ENCODE assay signal across 9 cellular contexts in the genomic region with DNA sequence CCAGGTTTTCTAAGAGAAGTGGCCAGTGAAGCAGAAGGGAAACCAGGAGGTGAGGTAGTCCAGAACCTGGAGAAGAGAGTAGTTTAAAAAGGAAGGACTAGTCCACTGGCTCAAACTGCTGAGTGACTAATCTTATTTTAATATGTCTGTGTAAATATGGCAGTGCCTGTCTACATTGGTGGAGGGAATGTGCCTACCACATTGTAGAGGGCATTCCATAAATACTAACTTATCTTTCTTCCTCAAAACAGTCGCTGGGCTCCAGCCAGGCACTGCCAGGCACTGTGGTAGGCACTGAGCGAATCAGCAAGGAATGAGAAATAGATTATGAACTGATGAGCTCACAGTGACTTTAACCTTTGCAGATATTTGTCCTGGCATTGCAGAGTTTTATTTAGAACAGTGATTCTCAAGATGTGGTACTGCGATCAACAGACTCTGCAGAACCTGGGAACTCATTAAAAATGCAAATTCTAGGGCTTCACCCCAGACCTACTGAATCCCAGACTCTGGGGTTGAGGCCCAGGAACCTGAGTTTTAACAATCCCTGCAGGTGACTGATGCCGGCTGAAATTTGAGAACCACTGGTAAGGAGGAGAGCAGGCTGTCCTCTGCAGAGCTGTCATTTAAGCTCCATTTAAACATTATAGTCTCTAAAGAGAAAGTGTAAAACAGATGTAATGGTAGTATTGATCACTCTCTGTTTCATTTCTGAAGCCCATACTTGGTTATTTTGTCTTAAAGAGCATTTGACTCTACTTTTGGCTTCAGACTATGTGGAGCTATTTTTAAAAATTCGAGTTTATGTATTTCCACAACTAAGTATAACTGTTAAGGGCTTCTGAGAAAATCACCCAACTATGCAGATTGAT.
A peak's percentile ranks its signal among the peaks of the same experiment; 100 is the strongest.
DNase-seq lines count a peak whose midpoint lies in the region; ATAC-seq and TF ChIP-seq lines count a peak whose summit lies in the region.
"Had no signal": no experiment of that assay in that cellular context is flagged by ENCODE, and none has a peak within 500 bp of the region (broad histone marks: within the 10 kb centered on the region; RNA-seq: fewer than 3 reads in every experiment).

No MANE protein-coding gene starts in this region.

- H2AFZ ChIP-seq in GM23248 = peak overlapping the region; percentile 22

- intact Hi-C loops in uterus (cut with DNase I; ENCODE audit: low total_unique reads) = no loop called here

- no peaks in the 10 kb centered on the region for H3K9me2 ChIP-seq in GM23248 (ENCODE audit: insufficient read depth)

- H3K27me3 ChIP-seq in GM23248 (replicated peaks; ENCODE audit: insufficient read depth) (no peaks in the 10 kb centered on the region), uterus (no peaks in the 10 kb centered on the region)

- H3K4me1 ChIP-seq in GM23248 (ENCODE audit: insufficient read depth) (peaks cover 13% of the 10 kb centered on the region), uterus (no peaks in the 10 kb centered on the region)

- no peaks in the 10 kb centered on the region for H4K20me1 ChIP-seq in GM23248 (ENCODE audit: insufficient read depth)

- 74 to 78% methylated on average over 5 of the region's 5 CpGs for WGBS in GM23248 (ENCODE audit: low coverage in 1 of 2, low lambda C conversion rate in 2 of 2, missing lambda C conversion rate in 2 of 2), 2 experiments

- H3K4me2 ChIP-seq in GM23248 (ENCODE audit: unreplicated experiment) = peak overlapping the region; percentile 41

- H3K27ac ChIP-seq in GM23248 = peak overlapping the region; percentile 27
- no peak overlapping the region for H3K27ac ChIP-seq in uterus

- peak; percentile 59 for DNase-seq in GM23248
- peak; percentile 21 for DNase-seq in NCI-H524 treated with DMSO at 0.1 percent for 48 hours (lab: John Stamatoyannopoulos, UW)
- peak; percentile 5 for DNase-seq in fibroblast of villous mesenchyme (ENCODE audit: low read depth)
- DNase-seq in retinal pigment epithelial cell (ENCODE audit: low read depth) = peak; percentile 77
- DNase-seq in uterus = no peak
- DNase-seq: activated T-cell treated with anti-CD3 and anti-CD28 coated beads, Interleukin-2, amount 50 U/mL, for 1 hour had no signal

- H3K79me2 ChIP-seq in GM23248 (ENCODE audit: insufficient read depth) = no peaks in the 10 kb centered on the region

- H3K4me3 ChIP-seq in GM23248 (no peak overlapping the region), fibroblast of villous mesenchyme (ENCODE audit: low read depth, low read length) (no peak overlapping the region), retinal pigment epithelial cell (ENCODE audit: low read length) (no peak overlapping the region), uterus (no peak overlapping the region)

- H3F3A ChIP-seq in GM23248 (ENCODE audit: insufficient read depth) = peaks cover 22% of the 10 kb centered on the region

- no peaks in the 10 kb centered on the region for H3K36me3 ChIP-seq in GM23248 (ENCODE audit: low read depth)
- H3K36me3 ChIP-seq in uterus = no peaks in the 10 kb centered on the region

- H3K9me3 ChIP-seq in GM23248 (ENCODE audit: low read depth) = no peaks in the 10 kb centered on the region
- H3K9me3 ChIP-seq in uterus = no peaks in the 10 kb centered on the region

- TF ChIP-seq POLR2A in uterus (IDR thresholded peaks at IDR 0.05) = no peak

- no peak overlapping the region for H3K9ac ChIP-seq in GM23248

- ATAC-seq in HG03175 (IDR thresholded peaks at IDR 0.05; ENCODE audit: unreplicated experiment) (no peak), GM21423 (IDR thresholded peaks at IDR 0.05; ENCODE audit: unreplicated experiment) (no peak)
- ATAC-seq: HCT116 had no signal

- no peak for TF ChIP-seq CTCF in fibroblast of villous mesenchyme (IDR thresholded peaks at IDR 0.05; ENCODE audit: insufficient read depth, low read depth, low read length)
- TF ChIP-seq CTCF in retinal pigment epithelial cell (conservative IDR thresholded peaks at IDR 0.05; ENCODE audit: low read depth, low read length) = no peak
- no peak for TF ChIP-seq CTCF in uterus (IDR thresholded peaks at IDR 0.05)

- in situ Hi-C loops in GM23248 (cut with MboI) = no loop called here

Comparison
In these comparisons a context has a peak if more than half of its experiments do, and no peak if none do; other contexts are left out.
1. DNase-seq: peak in GM23248 (single experiment), NCI-H524 treated with DMSO at 0.1 percent for 48 hours (single experiment), fibroblast of villous mesenchyme (single experiment) and retinal pigment epithelial cell (single experiment); none in uterus (0 of 2).